Comparison of ENCODE assay signal across 1 cellular context in genomic region chr11:74951241-74951640, GRCh38.
TF ChIP-seq lines count a peak whose summit lies in the region.

No MANE protein-coding gene starts in this region.

TF ChIP-seq in HCT116, 20 proteins besides CTCF, POLR2A, EP300 and RAD21 (continued from another document):
- TF ChIP-seq SRF (IDR thresholded peaks at IDR 0.05; ENCODE audit: low read depth) (no peak), EZH2phosphoT487 (IDR thresholded peaks at IDR 0.05; ENCODE audit: borderline replicate concordance) (no peak), CBX3 (IDR thresholded peaks at IDR 0.05; ENCODE audit: low read depth) (no peak), ZBTB33 (IDR thresholded peaks at IDR 0.05; ENCODE audit: extremely low read depth, insufficient replicate concordance, low read length) (no peak), JUND (IDR thresholded peaks at IDR 0.05) (no peak), ATF3 (IDR thresholded peaks at IDR 0.05) (no peak), SIN3A (IDR thresholded peaks at IDR 0.05; ENCODE audit: low read depth) (no peak), ZNF274 (IDR thresholded peaks at IDR 0.05; ENCODE audit: low read depth, low read length) (no peak), CEBPB (IDR thresholded peaks at IDR 0.05; ENCODE audit: low read depth) (no peak), ELF1 (IDR thresholded peaks at IDR 0.05; ENCODE audit: borderline replicate concordance, low read depth) (no peak), POLR2AphosphoS5 (IDR thresholded peaks at IDR 0.05; ENCODE audit: low read depth, low read length) (no peak), EGR1 (IDR thresholded peaks at IDR 0.05; ENCODE audit: low read depth) (no peak), FOSL1 (IDR thresholded peaks at IDR 0.05; ENCODE audit: low read depth) (no peak), ZFX (IDR thresholded peaks at IDR 0.05) (no peak), YY1 (IDR thresholded peaks at IDR 0.05; ENCODE audit: extremely low read depth, insufficient replicate concordance, low read depth, low read length) (no peak)
